Comparison of ENCODE assay signal across 26 cellular contexts in the genomic region with DNA sequence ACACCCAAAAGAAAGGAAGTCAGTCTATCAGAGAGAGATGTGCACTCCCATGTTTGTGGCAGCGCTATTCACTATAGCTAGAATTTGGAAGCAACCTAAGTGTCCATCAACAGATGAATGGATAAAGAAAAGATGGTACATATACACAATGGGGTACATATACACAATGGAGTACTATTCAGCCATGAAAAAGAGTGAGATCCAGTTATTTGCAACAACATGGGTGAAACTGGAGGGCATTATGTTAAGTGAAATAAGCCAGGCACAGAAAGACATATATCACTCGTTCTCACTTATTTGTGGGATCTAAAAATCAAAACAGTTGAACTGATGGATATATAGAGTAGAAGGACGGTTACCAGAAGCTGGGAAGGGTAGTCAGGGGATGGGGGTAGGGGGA.
"Had no signal": no experiment of that assay in that cellular context is flagged by ENCODE, and none has a peak within 500 bp of the region (broad histone marks: within the 10 kb centered on the region; RNA-seq: fewer than 3 reads in every experiment).

No MANE protein-coding gene starts in this region.

- DNase-seq: colonic mucosa; cortex of kidney; dermis blood vessel endothelial cell; dorsolateral prefrontal cortex; effector CD4-positive, alpha-beta T cell; effector CD8-positive, alpha-beta T cell; effector memory CD4-positive, alpha-beta T cell; effector memory CD8-positive, alpha-beta T cell; erythroblast; esophagus squamous epithelium; foreskin fibroblast; foreskin keratinocyte; foreskin melanocyte; gastrocnemius medialis; glutamatergic neuron; heart left ventricle; heart right ventricle had no signal

- H3K9me3 ChIP-seq: colonic mucosa, esophagus muscularis mucosa, esophagus squamous epithelium, gastrocnemius medialis, gastroesophageal sphincter, heart left ventricle, heart right ventricle had no signal

- FAIRE-seq: colon, endometrium, endothelial cell of umbilical vein, frontal cortex had no signal

- H3K4me1 ChIP-seq: colonic mucosa, esophagus muscularis mucosa, esophagus squamous epithelium, foreskin keratinocyte, gastrocnemius medialis, gastroesophageal sphincter, heart left ventricle had no signal

- H3K27ac ChIP-seq: colonic mucosa, coronary artery, dorsolateral prefrontal cortex, epithelial cell of prostate, esophagus muscularis mucosa, esophagus squamous epithelium, foreskin keratinocyte, gastrocnemius medialis, gastroesophageal sphincter, heart left ventricle, heart right ventricle had no signal

- H3K36me3 ChIP-seq: colonic mucosa, esophagus muscularis mucosa, esophagus squamous epithelium, gastrocnemius medialis, gastroesophageal sphincter, heart left ventricle, heart right ventricle had no signal

- ATAC-seq: effector memory CD8-positive, alpha-beta T cell; esophagus mucosa; foreskin keratinocyte; gastrocnemius medialis; gastroesophageal sphincter; heart left ventricle; heart right ventricle had no signal

- H3K27me3 ChIP-seq: colonic mucosa, foreskin keratinocyte had no signal

- H3K4me3 ChIP-seq: colonic mucosa, coronary artery, dorsolateral prefrontal cortex, esophagus muscularis mucosa, esophagus squamous epithelium, gastrocnemius medialis, gastroesophageal sphincter, heart left ventricle, heart right ventricle had no signal
